8 cellular contexts compared by ENCODE assay signal in the genomic region with DNA sequence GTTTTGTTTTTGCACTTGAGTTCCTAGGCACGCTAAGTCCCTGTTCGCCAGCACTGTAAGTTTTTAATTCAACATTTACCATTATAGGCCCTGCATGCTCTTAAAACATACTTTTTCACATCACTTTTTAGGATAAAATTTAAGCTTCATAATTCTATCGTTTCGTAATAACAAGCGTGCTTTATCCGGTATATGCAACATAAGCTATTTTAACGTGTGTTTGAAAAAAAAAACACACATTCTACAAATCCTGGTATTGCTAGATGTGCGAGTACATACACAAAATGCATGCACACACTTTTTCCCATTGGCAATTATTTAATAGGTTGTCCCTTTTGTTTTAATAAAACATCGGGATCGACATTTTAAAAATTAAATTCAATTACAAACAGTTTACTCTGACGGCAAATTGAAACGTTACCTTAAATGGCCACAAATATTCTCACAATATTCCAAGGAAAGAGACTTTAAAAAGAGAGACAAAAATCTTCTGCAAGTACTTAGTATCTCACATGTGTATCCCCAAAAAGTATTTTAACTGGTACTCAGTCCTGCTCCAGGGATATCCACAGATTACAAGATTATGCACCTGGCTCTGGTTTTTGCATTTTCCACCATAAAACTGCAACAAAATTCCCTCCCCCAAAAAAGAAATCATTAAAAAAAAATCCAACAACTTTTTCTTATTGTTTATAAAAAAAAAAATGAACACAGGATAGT. TPM values are rescaled to one million over a fixed set of nuclear protein-coding genes. Genes with fewer than 3 reads are reported as not detected.
A peak's percentile ranks its signal among the peaks of the same experiment; 100 is the strongest.
DNase-seq lines count a peak whose midpoint lies in the region; ATAC-seq and TF ChIP-seq lines count a peak whose summit lies in the region.

No MANE protein-coding gene starts in this region.

- no peaks in the 10 kb centered on the region for H3K9me2 ChIP-seq in SU-DHL-6 (replicated peaks; ENCODE audit: insufficient read depth, low read length)

- no peak for TF ChIP-seq POLR2A in heart left ventricle (IDR thresholded peaks at IDR 0.05)

- no peaks in the 10 kb centered on the region for H3K9me3 ChIP-seq in heart left ventricle
- no peaks in the 10 kb centered on the region for H3K9me3 ChIP-seq in SU-DHL-6 (ENCODE audit: insufficient read depth, low read length)
- H3K9me3 ChIP-seq in parathyroid adenoma (ENCODE audit: control insufficient read depth, low read length) = no peaks in the 10 kb centered on the region

- 0 to 2% (median 1%) methylated on average over 12 of the region's 12 CpGs for WGBS in heart left ventricle, 4 donors

- peak overlapping the region; percentile 47 for H3K4me2 ChIP-seq in SU-DHL-6 (ENCODE audit: low read depth, low read length, poor library complexity, severe bottlenecking)
- H3K4me2 ChIP-seq in parathyroid adenoma (ENCODE audit: low read length) = peak overlapping the region; percentile 89

- DNase-seq in heart left ventricle = no peak
- no peak for DNase-seq in left ventricle myocardium superior
- DNase-seq in fibroblast of the aortic adventitia (ENCODE audit: low read depth) = no peak
- DNase-seq in HuH-7 (ENCODE audit: low spot score) = no peak
- no peak for DNase-seq in activated CD8-positive, alpha-beta memory T cell treated with anti-CD3 and anti-CD28 coated beads, Interleukin-2, amount 50 U/mL, for 4 hours

- H3F3A ChIP-seq in SU-DHL-6 (ENCODE audit: insufficient read depth) = no peaks in the 10 kb centered on the region

- H3K27me3 ChIP-seq in heart left ventricle (no peaks in the 10 kb centered on the region), SU-DHL-6 (ENCODE audit: low read length) (no peaks in the 10 kb centered on the region; the same call in 1 of the 2 replicates), parathyroid adenoma (ENCODE audit: control insufficient read depth, insufficient read depth, low read length) (no peaks in the 10 kb centered on the region)

- H3K4me1 ChIP-seq in heart left ventricle = peaks cover 0 to 28% (median 10%) of the 10 kb centered on the region in 12 donors
- peaks cover 7% of the 10 kb centered on the region for H3K4me1 ChIP-seq in parathyroid adenoma

- ATAC-seq in heart left ventricle (no peak), left ventricle myocardium superior (no peak), HG02938 (IDR thresholded peaks at IDR 0.05; ENCODE audit: unreplicated experiment) (no peak)

- H3K27ac ChIP-seq in heart left ventricle (peak overlapping the region; percentile 80 to 92 (median 87)), SU-DHL-6 (ENCODE audit: low read depth, low read length) (no peak overlapping the region), parathyroid adenoma (peak overlapping the region; percentile 74)

- H3K4me3 ChIP-seq in heart left ventricle (peak overlapping the region; percentile 63 to 82 (median 74)), SU-DHL-6 (ENCODE audit: insufficient read depth, low read length, poor library complexity, severe bottlenecking) (peak overlapping the region; percentile 10), fibroblast of the aortic adventitia (ENCODE audit: low read depth, low read length) (peak overlapping the region; percentile 74), parathyroid adenoma (ENCODE audit: low read depth, low read length) (peak overlapping the region; percentile 64)

- H3K36me3 ChIP-seq in heart left ventricle (peaks cover 0 to 3% (median 0%) of the 10 kb centered on the region in 9 donors), SU-DHL-6 (ENCODE audit: low read length) (no peaks in the 10 kb centered on the region), parathyroid adenoma (ENCODE audit: control insufficient read depth, insufficient read depth, low read length) (no peaks in the 10 kb centered on the region)

- H3K79me2 ChIP-seq in SU-DHL-6 (ENCODE audit: insufficient read depth, low read length) (no peaks in the 10 kb centered on the region), parathyroid adenoma (no peaks in the 10 kb centered on the region)

- no peak overlapping the region for H2AFZ ChIP-seq in SU-DHL-6 (ENCODE audit: low read depth, low read length, severe bottlenecking)
- peak overlapping the region; percentile 98 for H2AFZ ChIP-seq in parathyroid adenoma

- H4K20me1 ChIP-seq in SU-DHL-6 (ENCODE audit: low read depth, low read length) = no peaks in the 10 kb centered on the region

- intact Hi-C loops in heart left ventricle (cut with DNase I) (loop anchor here (1.0 to 10.0 kb wide), 28 partner anchors 64 to 988 kb away; no protein-coding TSS in a partner anchor), left ventricle myocardium superior (cut with micrococcal nuclease) (loop anchor here (5.0 to 10.0 kb wide), 2 partner anchors 167 to 264 kb away; no protein-coding TSS in a partner anchor)

- H3K9ac ChIP-seq in SU-DHL-6 (ENCODE audit: low read length) = no peak overlapping the region
- no peak overlapping the region for H3K9ac ChIP-seq in parathyroid adenoma

- TF ChIP-seq CTCF in heart left ventricle (IDR thresholded peaks at IDR 0.05) (no peak), SU-DHL-6 (IDR thresholded peaks at IDR 0.05; ENCODE audit: insufficient read depth, low read length, poor library complexity, severe bottlenecking) (no peak), fibroblast of the aortic adventitia (IDR thresholded peaks at IDR 0.05; ENCODE audit: insufficient read depth, low read length) (no peak), parathyroid adenoma (IDR thresholded peaks at IDR 0.05) (no peak)

RNA-seq across cellular contexts. Expression of gene TCF4, which starts 1.0 kb away (rescaled TPM):
- 100 to 1,000 TPM in 2 of 9 donors, 10 to 100 TPM in 7; 45.3 to 119 (median 80.8) TPM for total RNA-seq in heart left ventricle
- polyA plus RNA-seq in heart left ventricle = 10 to 100 TPM; 12.8 to 25.6 TPM
- 62.8 TPM for total RNA-seq in left ventricle myocardium superior
- total RNA-seq in fibroblast of the aortic adventitia (ENCODE audit: low replicate concordance) = 105 TPM in 2 replicates

Comparison
In these comparisons a context has a peak if more than half of its experiments do, and no peak if none do; other contexts are left out.
1. H3K4me3 ChIP-seq: peak in every context shown above with its lines; median percentile 74 in heart left ventricle; 74 in fibroblast of the aortic adventitia; 64 in parathyroid adenoma; 10 in SU-DHL-6.